ENCODE assay signal across 6 cellular contexts in the genomic region with DNA sequence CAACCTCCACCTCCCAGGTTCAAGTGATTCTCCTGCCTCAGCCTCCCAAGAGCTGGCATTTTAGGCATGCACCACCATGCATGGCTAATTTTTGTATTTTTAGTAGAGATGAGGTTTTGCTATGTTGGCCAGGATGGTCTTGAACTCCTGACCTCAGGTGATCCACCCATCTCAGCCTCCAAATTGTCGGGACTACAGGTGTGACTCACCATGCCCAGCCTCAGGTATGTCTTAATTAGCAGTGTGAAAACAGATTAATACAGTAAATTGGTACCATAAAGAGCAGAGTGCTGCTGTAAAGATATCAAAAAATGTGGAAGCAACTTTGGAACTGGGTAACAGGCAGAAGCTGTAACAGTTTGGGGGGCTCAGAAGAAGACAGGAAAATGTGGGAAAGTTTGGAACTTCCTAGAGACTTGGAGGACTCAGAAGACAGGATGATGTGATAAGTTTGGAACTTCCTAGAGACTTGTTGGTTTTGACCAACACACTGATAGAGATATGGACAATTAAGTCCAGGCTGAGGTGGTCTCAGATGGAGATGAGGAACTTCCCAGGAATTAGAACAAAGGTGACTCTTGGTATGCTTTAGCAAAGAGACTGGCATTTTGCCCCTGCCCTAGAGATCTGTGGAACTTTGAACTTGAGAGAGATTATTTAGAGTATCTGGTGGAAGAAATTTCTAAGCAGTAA. TPM values are rescaled to one million over a fixed set of nuclear protein-coding genes. Genes with fewer than 3 reads are reported as not detected.
DNase-seq lines count a peak whose midpoint lies in the region; ATAC-seq and FAIRE-seq lines count a peak whose summit lies in the region.
"Not testable (repeated sequence)": the region's sequence is repeated elsewhere in the genome, so short reads cannot be mapped to it uniquely, and the experiment has no call there.

No MANE protein-coding gene starts in this region.

- peaks cover 29% of the 10 kb centered on the region for H3K4me1 Mint-ChIP-seq in activated naive CD8-positive, alpha-beta T cell treated with anti-CD3 and anti-CD28 coated beads, Interleukin-2, amount 50 U/mL, for 24 hours
- H3K4me1 Mint-ChIP-seq in naive thymus-derived CD8-positive, alpha-beta T cell: peaks cover 22 to 42% (median 41%) of the 10 kb centered on the region in 4 donors

- not testable (repeated sequence) for H3K36me3 ChIP-seq in small intestine (ENCODE audit: control insufficient read depth in 2 of 2, insufficient read depth in 2 of 2, low read length in 2 of 2)

- POLR2A ChIA-PET in naive thymus-derived CD8-positive, alpha-beta T cell (lab: Charles Lee): interaction anchor here (1.0 to 1.1 kb wide), 2 partner anchors 17 to 89 kb away, joined by 3 read pairs; no protein-coding TSS in a partner anchor

- H3K9me3 ChIP-seq in small intestine (ENCODE audit: control insufficient read depth, low read depth): not testable (repeated sequence)

- not testable (repeated sequence) for FAIRE-seq in small intestine (lab: Jason Lieb, UNC)

- not testable (repeated sequence) for H3K4me3 Mint-ChIP-seq in activated naive CD8-positive, alpha-beta T cell treated with anti-CD3 and anti-CD28 coated beads, Interleukin-2, amount 50 U/mL, for 24 hours; naive thymus-derived CD8-positive, alpha-beta T cell

- not testable (repeated sequence) for H3K4me3 ChIP-seq in small intestine (ENCODE audit: low read depth in 1 of 2, low read length in 2 of 2)

- H3K27me3 Mint-ChIP-seq in activated naive CD8-positive, alpha-beta T cell treated with anti-CD3 and anti-CD28 coated beads, Interleukin-2, amount 50 U/mL, for 24 hours; naive thymus-derived CD8-positive, alpha-beta T cell: not testable (repeated sequence)

- peak overlapping the region in 1 of 2 donors; percentile 51 for H3K27ac ChIP-seq in small intestine (ENCODE audit: low read depth in 1 of 2, low read length in 1 of 2)

- not testable (repeated sequence) for H3K9me3 Mint-ChIP-seq in activated naive CD8-positive, alpha-beta T cell treated with anti-CD3 and anti-CD28 coated beads, Interleukin-2, amount 50 U/mL, for 24 hours; naive thymus-derived CD8-positive, alpha-beta T cell

- whole genome bisulfite sequencing in small intestine, 3 donors: 7 to 62% (median 52%) methylated on average over 1 of the region's 1 CpG

- H3K27ac Mint-ChIP-seq in activated naive CD8-positive, alpha-beta T cell treated with anti-CD3 and anti-CD28 coated beads, Interleukin-2, amount 50 U/mL, for 24 hours: peak overlapping the region; percentile 46
- H3K27ac Mint-ChIP-seq in naive thymus-derived CD8-positive, alpha-beta T cell: peak overlapping the region in 6 of 10 donors; percentile 2 to 53 (median 21)

- not testable (repeated sequence) for H3K27me3 ChIP-seq in small intestine (ENCODE audit: control insufficient read depth in 2 of 2, insufficient read depth in 2 of 2, low read length in 2 of 2)

- not testable (repeated sequence) for H3K4me1 ChIP-seq in small intestine (ENCODE audit: control insufficient read depth in 2 of 2, insufficient read depth in 1 of 2, low read depth in 1 of 2, low read length in 1 of 2)

- peak; percentile 6 for DNase-seq in EH (ENCODE audit: low read depth)
- DNase-seq in NCI-H226: peak; percentile 30
- DNase-seq in activated naive CD8-positive, alpha-beta T cell treated with anti-CD3 and anti-CD28 coated beads, Interleukin-2, amount 50 U/mL, for 24 hours; naive thymus-derived CD8-positive, alpha-beta T cell: not testable (repeated sequence)
- peak; percentile 19 for DNase-seq in kidney glomerular epithelial cell (lab: John Stamatoyannopoulos, UW)
- peak; percentile 72 for DNase-seq in small intestine

- not testable (repeated sequence) for ATAC-seq in activated naive CD8-positive, alpha-beta T cell treated with anti-CD3 and anti-CD28 coated beads, Interleukin-2, amount 50 U/mL, for 24 hours; naive thymus-derived CD8-positive, alpha-beta T cell

- H3K36me3 Mint-ChIP-seq in activated naive CD8-positive, alpha-beta T cell treated with anti-CD3 and anti-CD28 coated beads, Interleukin-2, amount 50 U/mL, for 24 hours (ENCODE audit: low read depth); naive thymus-derived CD8-positive, alpha-beta T cell: not testable (repeated sequence)

RNA-seq across cellular contexts. Expression of a gene that starts 17.3 kb away (rescaled TPM):
- total RNA-seq in naive thymus-derived CD8-positive, alpha-beta T cell: 100 to 1,000 TPM; 733 to 793 TPM
- polyA plus RNA-seq in naive thymus-derived CD8-positive, alpha-beta T cell: 1,000 to 10,000 TPM; 1,063 to 1,292 (median 1,234) TPM
- 100 to 1,000 TPM; 288 to 437 (median 349) TPM for polyA plus RNA-seq in small intestine
